In the genomic region with DNA sequence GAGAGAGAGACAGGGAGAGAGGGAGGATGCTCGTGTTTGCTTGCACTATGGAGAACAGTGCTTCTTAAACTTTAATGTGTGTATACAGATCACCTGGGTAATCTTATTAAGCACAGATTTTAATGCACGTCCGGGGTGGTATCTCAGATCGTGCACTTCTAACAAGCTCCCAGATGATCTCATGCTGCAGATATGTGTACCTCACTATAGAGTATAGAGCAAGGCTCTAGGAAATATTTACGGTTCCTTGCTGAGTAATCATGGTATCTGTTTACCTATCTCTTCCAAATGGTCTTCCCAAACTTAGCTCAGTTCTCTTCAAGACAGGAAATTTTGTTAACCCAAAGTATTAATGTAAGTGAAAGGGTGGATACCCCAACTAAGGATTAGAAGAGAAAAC, we compare ENCODE assay signal across 1 cellular context.
TF ChIP-seq lines count a peak whose summit lies in the region.

No MANE protein-coding gene starts in this region.

TF ChIP-seq in SK-N-SH, 30 proteins besides CTCF, POLR2A, EP300 and RAD21 (continued from another document):
- TF ChIP-seq PBX3 (IDR thresholded peaks at IDR 0.05) (no peak), ELF1 (IDR thresholded peaks at IDR 0.05) (no peak), SIN3A (IDR thresholded peaks at IDR 0.05; ENCODE audit: borderline replicate concordance, low read depth, low read length) (no peak), RCOR1 (IDR thresholded peaks at IDR 0.05; ENCODE audit: low read length) (no peak), JUND (IDR thresholded peaks at IDR 0.05) (no peak), YY1 (IDR thresholded peaks at IDR 0.05; ENCODE audit: low read depth) (no peak), FOSL2 (IDR thresholded peaks at IDR 0.05; ENCODE audit: borderline replicate concordance, low read depth) (no peak)
